ENCODE assay signal across 15 cellular contexts in the genomic region with DNA sequence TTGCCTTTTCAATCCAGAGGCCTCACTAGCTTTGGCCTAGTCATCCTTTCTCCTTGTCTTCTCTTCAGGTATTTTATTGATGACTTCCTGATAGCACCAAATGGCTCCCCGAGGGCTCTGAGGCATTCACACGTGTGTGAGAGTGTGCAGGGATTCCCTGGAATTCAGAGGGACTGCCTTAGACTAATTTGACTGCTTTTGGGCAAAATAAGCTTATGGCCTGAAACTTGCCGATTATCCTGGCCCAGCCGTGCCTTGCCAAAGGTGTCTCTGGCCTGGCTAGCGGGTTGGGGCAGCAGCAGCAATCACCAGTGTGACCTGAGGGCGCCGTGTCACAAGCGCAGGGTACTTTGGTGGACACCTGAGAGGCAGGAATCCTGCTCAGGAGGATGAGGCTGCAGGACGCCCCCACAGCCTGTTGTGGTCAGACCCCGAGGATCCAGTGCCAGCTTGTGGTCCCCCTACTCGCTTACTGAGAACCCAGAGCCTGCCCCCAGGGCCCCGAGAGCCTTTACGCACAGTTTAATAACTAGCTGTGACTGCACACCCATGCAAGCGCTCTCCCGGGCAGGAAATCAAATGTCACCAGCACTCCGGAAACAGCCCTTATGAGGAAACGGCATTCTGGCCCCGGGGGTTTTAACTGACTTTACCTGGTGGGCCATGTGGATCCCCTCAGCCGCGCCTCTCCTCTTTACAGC.
A peak's percentile ranks its signal among the peaks of the same experiment; 100 is the strongest.
DNase-seq lines count a peak whose midpoint lies in the region; ATAC-seq lines count a peak whose summit lies in the region.
"Had no signal": no experiment of that assay in that cellular context is flagged by ENCODE, and none has a peak within 500 bp of the region (broad histone marks: within the 10 kb centered on the region; RNA-seq: fewer than 3 reads in every experiment).

No MANE protein-coding gene starts in this region.

- H3K4me1 Mint-ChIP-seq in activated CD4-positive, alpha-beta T cell treated with anti-CD3 and anti-CD28 coated beads, Interleukin-2, amount 10 ng/mL, durations not matched to agents 7 days and 5 days = peaks cover 21% of the 10 kb centered on the region
- peaks cover 20% of the 10 kb centered on the region for H3K4me1 Mint-ChIP-seq in activated T-cell treated with anti-CD3 and anti-CD28 coated beads, Interleukin-2, amount 50 U/mL, for 72 hours (ENCODE audit: low read depth)
- H3K4me1 Mint-ChIP-seq in naive thymus-derived CD8-positive, alpha-beta T cell = peaks cover 9 to 22% (median 19%) of the 10 kb centered on the region in 4 donors

- H3K27ac Mint-ChIP-seq in activated CD4-positive, alpha-beta T cell treated with anti-CD3 and anti-CD28 coated beads, Interleukin-2, amount 10 ng/mL, durations not matched to agents 7 days and 5 days = peak overlapping the region; percentile 66
- no peak overlapping the region for H3K27ac Mint-ChIP-seq in activated T-cell treated with anti-CD3 and anti-CD28 coated beads, Interleukin-2, amount 50 U/mL, for 72 hours
- H3K27ac Mint-ChIP-seq in naive thymus-derived CD8-positive, alpha-beta T cell = peak overlapping the region in 4 of 10 donors; percentile 17 to 79 (median 36)
- H3K27ac Mint-ChIP-seq: CD8-positive, alpha-beta memory T cell had no signal

- DNase-seq in activated CD4-positive, alpha-beta T cell treated with anti-CD3 and anti-CD28 coated beads, Interleukin-2, amount 10 ng/mL, durations not matched to agents 7 days and 5 days = peak; percentile 36
- no peak for DNase-seq in activated CD4-positive, alpha-beta T cell treated with anti-CD3 and anti-CD28 coated beads, Interleukin-2, amount 50 U/mL, for 1 hour
- peak; percentile 16 for DNase-seq in KBM-7
- DNase-seq in activated T-cell treated with anti-CD3 and anti-CD28 coated beads, Interleukin-2, amount 50 U/mL, for 72 hours = peak; percentile 16 to 21
- peak in 7 of 10 donors; percentile 13 to 43 (median 22) for DNase-seq in naive thymus-derived CD8-positive, alpha-beta T cell
- DNase-seq in SK-N-DZ (ENCODE audit: low spot score) = no peak
- DNase-seq: gastrocnemius medialis; IMR-90; NCI-H1092; right lobe of liver; stimulated activated CD4-positive, alpha-beta T cell treated with anti-CD3 and anti-CD28 coated beads, Interleukin-2, amount 100 ng/mL, for 48 hours; SW 1271 had no signal

- no peak overlapping the region for H3K4me3 Mint-ChIP-seq in activated CD4-positive, alpha-beta T cell treated with anti-CD3 and anti-CD28 coated beads, Interleukin-2, amount 10 ng/mL, durations not matched to agents 7 days and 5 days
- H3K4me3 Mint-ChIP-seq in activated T-cell treated with anti-CD3 and anti-CD28 coated beads, Interleukin-2, amount 50 U/mL, for 72 hours = peak overlapping the region in 1 of 2 donors; percentile 18
- H3K4me3 Mint-ChIP-seq in naive thymus-derived CD8-positive, alpha-beta T cell = peak overlapping the region in 8 of 10 donors; percentile 25 to 70 (median 50)
- H3K4me3 Mint-ChIP-seq: CD8-positive, alpha-beta memory T cell had no signal

- no peaks in the 10 kb centered on the region for H3K27me3 Mint-ChIP-seq in activated CD4-positive, alpha-beta T cell treated with anti-CD3 and anti-CD28 coated beads, Interleukin-2, amount 10 ng/mL, durations not matched to agents 7 days and 5 days
- H3K27me3 Mint-ChIP-seq in activated T-cell treated with anti-CD3 and anti-CD28 coated beads, Interleukin-2, amount 50 U/mL, for 72 hours (ENCODE audit: low read depth) = no peaks in the 10 kb centered on the region
- H3K27me3 Mint-ChIP-seq in naive thymus-derived CD8-positive, alpha-beta T cell = peaks cover 0 to 2% (median 0%) of the 10 kb centered on the region in 5 donors

- POLR2A ChIA-PET in activated CD4-positive, alpha-beta T cell treated with anti-CD3 and anti-CD28 coated beads, Interleukin-2, amount 10 ng/mL, durations not matched to agents 7 days and 5 days (lab: Charles Lee) = no interaction called here
- POLR2A ChIA-PET in naive thymus-derived CD8-positive, alpha-beta T cell (lab: Charles Lee) = interaction anchor here (0.9 to 1.0 kb wide), 2 partner anchors 66 to 229 kb away, joined by 3 read pairs; no protein-coding TSS in a partner anchor

- H3K9me3 Mint-ChIP-seq in activated CD4-positive, alpha-beta T cell treated with anti-CD3 and anti-CD28 coated beads, Interleukin-2, amount 10 ng/mL, durations not matched to agents 7 days and 5 days = no peaks in the 10 kb centered on the region
- no peaks in the 10 kb centered on the region for H3K9me3 Mint-ChIP-seq in activated T-cell treated with anti-CD3 and anti-CD28 coated beads, Interleukin-2, amount 50 U/mL, for 72 hours
- no peaks in the 10 kb centered on the region for H3K9me3 Mint-ChIP-seq in naive thymus-derived CD8-positive, alpha-beta T cell
- H3K9me3 Mint-ChIP-seq: CD8-positive, alpha-beta memory T cell had no signal

- no peaks in the 10 kb centered on the region for H3K36me3 Mint-ChIP-seq in activated CD4-positive, alpha-beta T cell treated with anti-CD3 and anti-CD28 coated beads, Interleukin-2, amount 10 ng/mL, durations not matched to agents 7 days and 5 days (ENCODE audit: low read depth)
- no peaks in the 10 kb centered on the region for H3K36me3 Mint-ChIP-seq in activated T-cell treated with anti-CD3 and anti-CD28 coated beads, Interleukin-2, amount 50 U/mL, for 72 hours (ENCODE audit: insufficient read depth in 2 of 2)
- no peaks in the 10 kb centered on the region for H3K36me3 Mint-ChIP-seq in naive thymus-derived CD8-positive, alpha-beta T cell
- H3K36me3 Mint-ChIP-seq: CD8-positive, alpha-beta memory T cell had no signal

- ATAC-seq in activated T-cell treated with anti-CD3 and anti-CD28 coated beads, Interleukin-2, amount 50 U/mL, for 72 hours (replicated peaks in 1 of 2) = peak; percentile 30 to 54
- peak; percentile 69 to 75 for ATAC-seq in naive thymus-derived CD8-positive, alpha-beta T cell
- no peak for ATAC-seq in GM21360 (IDR thresholded peaks at IDR 0.05; ENCODE audit: unreplicated experiment)
- ATAC-seq in GM18502 (IDR thresholded peaks at IDR 0.05; ENCODE audit: poor library complexity, unreplicated experiment) = no peak
- ATAC-seq: gastrocnemius medialis, right lobe of liver had no signal

- in situ Hi-C loops in KBM-7 (cut with MboI; ENCODE audit: low pct_unique_long_range_greater_than_20kb, low sequenced_read_pairs) = loop anchor here (25.0 kb wide), 1 partner anchor 247 kb away; no protein-coding TSS in a partner anchor

- CTCF ChIA-PET in activated CD4-positive, alpha-beta T cell treated with anti-CD3 and anti-CD28 coated beads, Interleukin-2, amount 10 ng/mL, durations not matched to agents 7 days and 5 days (lab: Charles Lee) = interaction anchor here (1.0 to 1.4 kb wide), 2 partner anchors 261 to 302 kb away, joined by 3 read pairs; partner anchors contain the start of gene NDUFV3

Comparison
In these comparisons a context has a peak if more than half of its experiments do, and no peak if none do; other contexts are left out.
1. DNase-seq: peak in activated CD4-positive, alpha-beta T cell treated with anti-CD3 and anti-CD28 coated beads, Interleukin-2, amount 10 ng/mL, durations not matched to agents 7 days and 5 days (single experiment), KBM-7 (single experiment), activated T-cell treated with anti-CD3 and anti-CD28 coated beads, Interleukin-2, amount 50 U/mL, for 72 hours (2 of 2) and naive thymus-derived CD8-positive, alpha-beta T cell (7 of 10); none in activated CD4-positive, alpha-beta T cell treated with anti-CD3 and anti-CD28 coated beads, Interleukin-2, amount 50 U/mL, for 1 hour (single experiment) and SK-N-DZ (single experiment).
2. ATAC-seq: peak in activated T-cell treated with anti-CD3 and anti-CD28 coated beads, Interleukin-2, amount 50 U/mL, for 72 hours (2 of 2) and naive thymus-derived CD8-positive, alpha-beta T cell (2 of 2); none in GM21360 (single experiment) and GM18502 (single experiment).